In genomic region chr5:134534726-134535110, GRCh38 we compare ENCODE assay signal across 19 cellular contexts. TPM values are rescaled to one million over a fixed set of nuclear protein-coding genes. Genes with fewer than 3 reads are reported as not detected.
A peak's percentile ranks its signal among the peaks of the same experiment; 100 is the strongest.
DNase-seq lines count a peak whose midpoint lies in the region; ATAC-seq and TF ChIP-seq lines count a peak whose summit lies in the region.
"Had no signal": no experiment of that assay in that cellular context is flagged by ENCODE, and none has a peak within 500 bp of the region (broad histone marks: within the 10 kb centered on the region; RNA-seq: fewer than 3 reads in every experiment).

No MANE protein-coding gene starts in this region.

- no peaks in the 10 kb centered on the region for H3K27me3 ChIP-seq in MG63
- H3K27me3 ChIP-seq: neutrophil, SJSA1 had no signal

- H3K9me3 ChIP-seq in HEK293 (ENCODE audit: control insufficient read depth, insufficient read depth, low read depth, low read length), result no peaks in the 10 kb centered on the region
- H3K9me3 ChIP-seq in MG63, result no peaks in the 10 kb centered on the region
- H3K9me3 ChIP-seq: neutrophil, SJSA1, thoracic aorta had no signal

- H3K27ac ChIP-seq in HEK293 (ENCODE audit: extremely low read depth, low read depth, low read length), result no peak overlapping the region
- H3K27ac ChIP-seq: neutrophil, SJSA1 had no signal

- H3K4me3 Mint-ChIP-seq in activated CD4-positive, alpha-beta memory T cell treated with anti-CD3 and anti-CD28 coated beads for 36 hours, result no peak overlapping the region
- no peak overlapping the region for H3K4me3 Mint-ChIP-seq in activated CD4-positive, alpha-beta memory T cell treated with anti-CD3 and anti-CD28 coated beads, Interleukin-2, amount 10 ng/mL, durations not matched to agents 7 days and 5 days
- no peak overlapping the region for H3K4me3 Mint-ChIP-seq in activated naive CD8-positive, alpha-beta T cell treated with anti-CD3 and anti-CD28 coated beads for 36 hours
- H3K4me3 Mint-ChIP-seq in natural killer cell treated with Interleukin-12 subunit alpha and Interleukin-12 subunit beta and Interleukin-15 and Interleukin-18, amount 100 ng/mL, for 72 hours, result no peak overlapping the region

- H3K4me1 ChIP-seq in HEK293 (ENCODE audit: control insufficient read depth, insufficient read depth, low read length), result no peaks in the 10 kb centered on the region
- H3K4me1 ChIP-seq: SJSA1 had no signal

- ATAC-seq in natural killer cell treated with Interleukin-12 subunit alpha and Interleukin-12 subunit beta and Interleukin-15 and Interleukin-18, amount 100 ng/mL, for 72 hours, result no peak

- H3K27ac Mint-ChIP-seq in activated CD4-positive, alpha-beta memory T cell treated with anti-CD3 and anti-CD28 coated beads for 36 hours, result peak overlapping the region; percentile 14
- H3K27ac Mint-ChIP-seq in activated CD4-positive, alpha-beta memory T cell treated with anti-CD3 and anti-CD28 coated beads, Interleukin-2, amount 10 ng/mL, durations not matched to agents 7 days and 5 days, result no peak overlapping the region
- H3K27ac Mint-ChIP-seq in activated naive CD8-positive, alpha-beta T cell treated with anti-CD3 and anti-CD28 coated beads for 36 hours, result peak overlapping the region; percentile 62
- peak overlapping the region; percentile 21 to 87 for H3K27ac Mint-ChIP-seq in natural killer cell treated with Interleukin-12 subunit alpha and Interleukin-12 subunit beta and Interleukin-15 and Interleukin-18, amount 100 ng/mL, for 72 hours

- TF ChIP-seq CTCF in HEK293 (tag by site-specific recombination; IDR thresholded peaks at IDR 0.05), result no peak

- no peaks in the 10 kb centered on the region for H3K9me3 Mint-ChIP-seq in activated CD4-positive, alpha-beta memory T cell treated with anti-CD3 and anti-CD28 coated beads for 36 hours
- no peaks in the 10 kb centered on the region for H3K9me3 Mint-ChIP-seq in activated CD4-positive, alpha-beta memory T cell treated with anti-CD3 and anti-CD28 coated beads, Interleukin-2, amount 10 ng/mL, durations not matched to agents 7 days and 5 days
- no peaks in the 10 kb centered on the region for H3K9me3 Mint-ChIP-seq in activated naive CD8-positive, alpha-beta T cell treated with anti-CD3 and anti-CD28 coated beads for 36 hours
- H3K9me3 Mint-ChIP-seq in natural killer cell treated with Interleukin-12 subunit alpha and Interleukin-12 subunit beta and Interleukin-15 and Interleukin-18, amount 100 ng/mL, for 72 hours, result no peaks in the 10 kb centered on the region

- intact Hi-C loops in activated CD4-positive, alpha-beta memory T cell treated with anti-CD3 and anti-CD28 coated beads for 36 hours (cut with micrococcal nuclease), result no loop called here

- CTCF ChIA-PET in activated CD4-positive, alpha-beta memory T cell treated with anti-CD3 and anti-CD28 coated beads for 36 hours (lab: Charles Lee), result interaction anchor here (0.7 to 1.8 kb wide), 3 partner anchors 9 to 123 kb away, joined by 3 to 8 read pairs (median 5); partner anchors contain the start of gene CDKN2AIPNL
- CTCF ChIA-PET in activated CD4-positive, alpha-beta memory T cell treated with anti-CD3 and anti-CD28 coated beads, Interleukin-2, amount 10 ng/mL, durations not matched to agents 7 days and 5 days (lab: Charles Lee), result interaction anchor here (1.0 to 1.3 kb wide), 2 partner anchors 57 to 127 kb away, joined by 3 to 5 read pairs; no protein-coding TSS in a partner anchor
- CTCF ChIA-PET in HEK293 (lab: Yijun Ruan, JAX), result interaction anchor here (1.5 kb wide), 1 partner anchor 44 kb away, joined by 4 read pairs; no protein-coding TSS in a partner anchor

- H3K4me3 ChIP-seq in HEK293 (ENCODE audit: low read depth, low read length) (no peak overlapping the region), MG63 (no peak overlapping the region)
- H3K4me3 ChIP-seq: SJSA1, thoracic aorta had no signal

- POLR2A ChIA-PET in activated CD4-positive, alpha-beta memory T cell treated with anti-CD3 and anti-CD28 coated beads for 36 hours (lab: Charles Lee), result no interaction called here
- POLR2A ChIA-PET in activated CD4-positive, alpha-beta memory T cell treated with anti-CD3 and anti-CD28 coated beads, Interleukin-2, amount 10 ng/mL, durations not matched to agents 7 days and 5 days (lab: Charles Lee), result interaction anchor here (0.7 to 4.4 kb wide), 5 partner anchors 9 to 162 kb away, joined by 3 to 33 read pairs (median 3); partner anchors contain the start of gene JADE2
- POLR2A ChIA-PET in HEK293 (lab: Yijun Ruan, JAX), result no interaction called here

- no peaks in the 10 kb centered on the region for H3K36me3 ChIP-seq in HEK293 (ENCODE audit: control insufficient read depth in 2 of 2, insufficient read depth in 1 of 2, low read length in 2 of 2)
- H3K36me3 ChIP-seq in MG63, result peaks cover 86% of the 10 kb centered on the region

- DNase-seq in activated CD4-positive, alpha-beta memory T cell treated with anti-CD3 and anti-CD28 coated beads for 36 hours, result no peak
- DNase-seq in activated CD4-positive, alpha-beta memory T cell treated with anti-CD3 and anti-CD28 coated beads, Interleukin-2, amount 10 ng/mL, durations not matched to agents 7 days and 5 days, result no peak
- DNase-seq in activated naive CD8-positive, alpha-beta T cell treated with anti-CD3 and anti-CD28 coated beads for 36 hours, result no peak
- DNase-seq in natural killer cell treated with Interleukin-12 subunit alpha and Interleukin-12 subunit beta and Interleukin-15 and Interleukin-18, amount 100 ng/mL, for 72 hours (ENCODE audit: low spot score), result no peak
- DNase-seq in MG63 (no peak), NCI-H1105 (lab: John Stamatoyannopoulos, UW) (no peak), NCI-H526 (lab: John Stamatoyannopoulos, UW) (no peak)
- DNase-seq: activated CD4-positive, CD25-positive, alpha-beta regulatory T cell; anterior cingulate cortex; cerebellar nuclear complex; midbrain; NCI-H1048; NCI-H748 treated with DMSO at 0.1 percent for 48 hours; stimulated activated CD4-positive, alpha-beta T cell treated with anti-CD3 and anti-CD28 coated beads, Interleukin-12 subunit alpha, Interleukin-12 subunit beta, amount 100 ng/mL, for 4 hours; stimulated activated CD8-positive, alpha-beta memory T cell treated with anti-CD3 and anti-CD28 coated beads, Interleukin-4, amount 100 ng/mL, for 48 hours had no signal

- no peaks in the 10 kb centered on the region for H3K27me3 Mint-ChIP-seq in activated CD4-positive, alpha-beta memory T cell treated with anti-CD3 and anti-CD28 coated beads for 36 hours
- no peaks in the 10 kb centered on the region for H3K27me3 Mint-ChIP-seq in activated CD4-positive, alpha-beta memory T cell treated with anti-CD3 and anti-CD28 coated beads, Interleukin-2, amount 10 ng/mL, durations not matched to agents 7 days and 5 days
- H3K27me3 Mint-ChIP-seq in activated naive CD8-positive, alpha-beta T cell treated with anti-CD3 and anti-CD28 coated beads for 36 hours, result no peaks in the 10 kb centered on the region
- H3K27me3 Mint-ChIP-seq in natural killer cell treated with Interleukin-12 subunit alpha and Interleukin-12 subunit beta and Interleukin-15 and Interleukin-18, amount 100 ng/mL, for 72 hours, result no peaks in the 10 kb centered on the region

- peaks cover 75% of the 10 kb centered on the region for H3K4me1 Mint-ChIP-seq in activated CD4-positive, alpha-beta memory T cell treated with anti-CD3 and anti-CD28 coated beads for 36 hours (ENCODE audit: low read depth)
- peaks cover 46% of the 10 kb centered on the region for H3K4me1 Mint-ChIP-seq in activated CD4-positive, alpha-beta memory T cell treated with anti-CD3 and anti-CD28 coated beads, Interleukin-2, amount 10 ng/mL, durations not matched to agents 7 days and 5 days
- peaks cover 81% of the 10 kb centered on the region for H3K4me1 Mint-ChIP-seq in activated naive CD8-positive, alpha-beta T cell treated with anti-CD3 and anti-CD28 coated beads for 36 hours
- peaks cover 51 to 64% of the 10 kb centered on the region in 2 donors for H3K4me1 Mint-ChIP-seq in natural killer cell treated with Interleukin-12 subunit alpha and Interleukin-12 subunit beta and Interleukin-15 and Interleukin-18, amount 100 ng/mL, for 72 hours (ENCODE audit: low read depth in 2 of 2)

- H3K36me3 Mint-ChIP-seq in activated CD4-positive, alpha-beta memory T cell treated with anti-CD3 and anti-CD28 coated beads for 36 hours, result peaks cover 20% of the 10 kb centered on the region
- peaks cover 24% of the 10 kb centered on the region for H3K36me3 Mint-ChIP-seq in activated CD4-positive, alpha-beta memory T cell treated with anti-CD3 and anti-CD28 coated beads, Interleukin-2, amount 10 ng/mL, durations not matched to agents 7 days and 5 days (ENCODE audit: low read depth)
- peaks cover 21% of the 10 kb centered on the region for H3K36me3 Mint-ChIP-seq in activated naive CD8-positive, alpha-beta T cell treated with anti-CD3 and anti-CD28 coated beads for 36 hours
- H3K36me3 Mint-ChIP-seq in natural killer cell treated with Interleukin-12 subunit alpha and Interleukin-12 subunit beta and Interleukin-15 and Interleukin-18, amount 100 ng/mL, for 72 hours, result no peaks in the 10 kb centered on the region

TF ChIP-seq in HEK293, 187 proteins besides CTCF, POLR2A, EP300 and RAD21:
- TF ChIP-seq KLF8 (tag by site-specific recombination; IDR thresholded peaks at IDR 0.05) (no peak), ZIC2 (tag by site-specific recombination; IDR thresholded peaks at IDR 0.05) (peak; percentile 80)

RNA-seq across cellular contexts. Expression of gene JADE2, which starts 9.2 kb away (rescaled TPM):
- 10 to 100 TPM; 79.4 to 81.6 TPM for total RNA-seq in activated CD4-positive, alpha-beta memory T cell treated with anti-CD3 and anti-CD28 coated beads for 36 hours
- 10 to 100 TPM; 72.7 to 73.5 TPM for total RNA-seq in activated CD4-positive, alpha-beta memory T cell treated with anti-CD3 and anti-CD28 coated beads, Interleukin-2, amount 10 ng/mL, durations not matched to agents 7 days and 5 days
- 10 to 100 TPM; 80.2 to 80.3 TPM for total RNA-seq in activated naive CD8-positive, alpha-beta T cell treated with anti-CD3 and anti-CD28 coated beads for 36 hours
- 10 to 100 TPM; 45.2 to 70.8 TPM for total RNA-seq in natural killer cell treated with Interleukin-12 subunit alpha and Interleukin-12 subunit beta and Interleukin-15 and Interleukin-18, amount 100 ng/mL, for 72 hours
- 42.0 and 47.4 TPM in 2 replicates for total RNA-seq in MG63 (2014; rRNA removed; shearing (Covaris generic); ENCODE audit: low replicate concordance)
